ENCODE assay signal across 4 cellular contexts in the genomic region with DNA sequence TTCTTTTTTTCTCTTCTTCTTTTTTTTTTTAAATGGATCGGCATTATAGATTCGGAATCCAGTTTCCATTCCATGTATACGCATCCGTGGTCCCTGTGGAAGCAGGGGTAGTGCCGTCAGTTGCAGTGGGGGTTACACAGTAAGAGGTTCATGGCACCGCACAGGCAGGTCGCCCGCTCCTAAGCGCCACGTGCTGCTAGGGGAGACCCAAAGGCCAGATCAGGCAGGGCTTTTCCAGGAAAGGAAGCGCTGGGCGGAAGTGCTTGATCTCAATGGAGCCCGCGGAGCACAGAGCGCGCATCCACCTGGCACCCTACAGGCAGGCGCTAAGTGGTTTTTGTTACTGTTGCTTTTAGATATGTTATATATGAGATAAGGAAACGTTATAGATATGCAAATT.
"Had no signal": no experiment of that assay in that cellular context is flagged by ENCODE, and none has a peak within 500 bp of the region (broad histone marks: within the 10 kb centered on the region; RNA-seq: fewer than 3 reads in every experiment).

No MANE protein-coding gene starts in this region.

- H3K4me3 ChIP-seq: K562 had no signal

- DNase-seq: IMR-90 had no signal

- ATAC-seq: HepG2, K562 had no signal

- H3K27ac ChIP-seq: HL-60 had no signal
